Comparison of ENCODE assay signal across 9 cellular contexts in genomic region chr6:148999921-149000589, GRCh38.
DNase-seq lines count a peak whose midpoint lies in the region; ATAC-seq, FAIRE-seq and TF ChIP-seq lines count a peak whose summit lies in the region.
"Had no signal": no experiment of that assay in that cellular context is flagged by ENCODE, and none has a peak within 500 bp of the region (broad histone marks: within the 10 kb centered on the region; RNA-seq: fewer than 3 reads in every experiment).

No MANE protein-coding gene starts in this region.

- in situ Hi-C loops in HepG2 (cut with HindIII; ENCODE audit: extremely low pct_ligation_motif_present, low pct_unique_long_range_greater_than_20kb): no loop called here

- H3K36me3 Mint-ChIP-seq in activated naive CD4-positive, alpha-beta T cell treated with anti-CD3 and anti-CD28 coated beads, Interleukin-2, amount 10 ng/mL, durations not matched to agents 7 days and 5 days: peaks cover 8% of the 10 kb centered on the region

- H3K9me3 Mint-ChIP-seq in activated naive CD4-positive, alpha-beta T cell treated with anti-CD3 and anti-CD28 coated beads, Interleukin-2, amount 10 ng/mL, durations not matched to agents 7 days and 5 days: peaks cover 11% of the 10 kb centered on the region

- POLR2A ChIA-PET in HepG2 (lab: Yijun Ruan, JAX): no interaction called here

- H3K27ac Mint-ChIP-seq in activated naive CD4-positive, alpha-beta T cell treated with anti-CD3 and anti-CD28 coated beads, Interleukin-2, amount 10 ng/mL, durations not matched to agents 7 days and 5 days: no peak overlapping the region

- BruUV-seq in HepG2 (replicated peaks; lab: Mats Ljungman, UMichigan): no TSS peak

- H3K9ac ChIP-seq in liver (ENCODE audit: low read depth in 1 of 2, low read length in 2 of 2) (no peak overlapping the region), HepG2 (ENCODE audit: insufficient read depth, low read depth, low read length) (no peak overlapping the region)

- H3K79me2 ChIP-seq in HepG2 (ENCODE audit: insufficient read depth, low read length): no peaks in the 10 kb centered on the region

- peaks cover 28% of the 10 kb centered on the region for H3K27me3 Mint-ChIP-seq in activated naive CD4-positive, alpha-beta T cell treated with anti-CD3 and anti-CD28 coated beads, Interleukin-2, amount 10 ng/mL, durations not matched to agents 7 days and 5 days

- TF ChIP-seq RAD21 in liver (IDR thresholded peaks at IDR 0.05) (no peak), HepG2 (CRISPR knock-in tag; IDR thresholded peaks at IDR 0.05) (no peak)

- TF ChIP-seq POLR2A in HepG2 (IDR thresholded peaks at IDR 0.05; ENCODE audit: insufficient read depth in 1 of 2, low read depth in 2 of 2, low read length in 2 of 2): no peak

- H3K4me1 ChIP-seq in liver (ENCODE audit: control insufficient read depth in 4 of 4, insufficient read depth in 4 of 4, low read length in 3 of 4) (peaks cover 0 to 6% (median 0%) of the 10 kb centered on the region in 4 donors), HepG2 (ENCODE audit: insufficient read depth, low read length) (peaks cover 9% of the 10 kb centered on the region)

- peaks cover 18% of the 10 kb centered on the region for H3K4me1 Mint-ChIP-seq in activated naive CD4-positive, alpha-beta T cell treated with anti-CD3 and anti-CD28 coated beads, Interleukin-2, amount 10 ng/mL, durations not matched to agents 7 days and 5 days

- intact Hi-C loops in HepG2 (cut with micrococcal nuclease; ENCODE audit: unreplicated experiment): no loop called here

- TF ChIP-seq CTCF in liver (IDR thresholded peaks at IDR 0.05; ENCODE audit: low read depth, low read length, missing input control) (no peak), HepG2 (CRISPR knock-in tag; IDR thresholded peaks at IDR 0.05) (no peak)

- H3K4me3 ChIP-seq in liver (ENCODE audit: low read depth in 1 of 3, low read length in 3 of 3) (no peak overlapping the region), HepG2 (replicated peaks in 1 of 3; ENCODE audit: insufficient read depth in 1 of 3, low read depth in 2 of 3, low read length in 3 of 3) (no peak overlapping the region)

- TF ChIP-seq EP300 in HepG2 (IDR thresholded peaks at IDR 0.05; ENCODE audit: low read depth in 2 of 2, low read length in 2 of 2): no peak
- no peak for TF ChIP-seq EP300 in HepG2 (CRISPR knock-in tag; IDR thresholded peaks at IDR 0.05; ENCODE audit: borderline replicate concordance)

- ATAC-seq in HepG2 (no peak), HG02642 (IDR thresholded peaks at IDR 0.05; ENCODE audit: poor library complexity, unreplicated experiment) (no peak)

- H3K9me3 ChIP-seq in liver (ENCODE audit: control insufficient read depth in 4 of 4, low read length in 3 of 4) (peaks cover 0 to 3% (median under 1%) of the 10 kb centered on the region in 4 donors), HepG2 (ENCODE audit: low read length) (peaks cover 21% of the 10 kb centered on the region)

- H3K27ac ChIP-seq in liver (ENCODE audit: low read depth in 1 of 2, low read length in 2 of 2) (no peak overlapping the region), HepG2 (ENCODE audit: extremely low read length, insufficient read depth, low read length) (no peak overlapping the region)

- no peaks in the 10 kb centered on the region for H4K20me1 ChIP-seq in HepG2 (ENCODE audit: insufficient read depth, low read length)

- 59% methylated on average over 4 of the region's 4 CpGs for WGBS in liver
- 18% methylated on average over 4 of the region's 4 CpGs for WGBS in HepG2 (ENCODE audit: low lambda C conversion rate)

- no peak overlapping the region for H3K4me2 ChIP-seq in HepG2 (ENCODE audit: low read depth, low read length)

- FAIRE-seq in HepG2 (lab: Jason Lieb, UNC): no peak

- CTCF ChIA-PET in HepG2 (lab: Yijun Ruan, JAX; ENCODE audit: low intra/inter-chr PET ratio, low total read pairs): no interaction called here
- CTCF ChIA-PET in activated naive CD4-positive, alpha-beta T cell treated with anti-CD3 and anti-CD28 coated beads, Interleukin-2, amount 10 ng/mL, durations not matched to agents 7 days and 5 days (lab: Charles Lee): no interaction called here

- no peak overlapping the region for H2AFZ ChIP-seq in HepG2 (ENCODE audit: low read length)

- DNase-seq in HepG2 (ENCODE audit: low spot score) (no peak), astrocyte of the hippocampus (ENCODE audit: low read depth, low spot score) (peak; percentile 90), kidney glomerular epithelial cell (lab: John Stamatoyannopoulos, UW) (peak; percentile 76), GM19238 (ENCODE audit: insufficient read length, low spot score) (no peak)
- DNase-seq in effector CD8-positive, alpha-beta T cell (lab: John Stamatoyannopoulos, UW): no peak
- DNase-seq in activated naive CD4-positive, alpha-beta T cell treated with anti-CD3 and anti-CD28 coated beads, Interleukin-2, amount 10 ng/mL, durations not matched to agents 7 days and 5 days: no peak
- DNase-seq: DMS79 treated with DMSO at 0.1 percent for 48 hours had no signal

- H3K36me3 ChIP-seq in liver (ENCODE audit: control insufficient read depth in 4 of 4, insufficient read depth in 3 of 4, low read depth in 1 of 4, low read length in 3 of 4) (no peaks in the 10 kb centered on the region), HepG2 (replicated peaks in 1 of 2; ENCODE audit: control insufficient read depth in 1 of 2, insufficient read depth in 2 of 2, low read length in 2 of 2) (no peaks in the 10 kb centered on the region)

- H3K4me3 Mint-ChIP-seq in activated naive CD4-positive, alpha-beta T cell treated with anti-CD3 and anti-CD28 coated beads, Interleukin-2, amount 10 ng/mL, durations not matched to agents 7 days and 5 days: no peak overlapping the region

- no peaks in the 10 kb centered on the region for H3K27me3 ChIP-seq in liver (ENCODE audit: control insufficient read depth in 4 of 4, insufficient read depth in 4 of 4, low read length in 3 of 4)
- no peaks in the 10 kb centered on the region; a peak in 1 of 5 replicates for H3K27me3 ChIP-seq in HepG2 (ENCODE audit: control insufficient read depth in 1 of 2, insufficient read depth in 2 of 2, low read length in 2 of 2)

TF ChIP-seq in liver, 16 proteins besides CTCF, POLR2A, EP300 and RAD21:
- TF ChIP-seq YY1 (IDR thresholded peaks at IDR 0.05): peak; percentile 10
- TF ChIP-seq RXRA (IDR thresholded peaks at IDR 0.05): peak; percentile 18 to 19
- TF ChIP-seq, protein P1, sequence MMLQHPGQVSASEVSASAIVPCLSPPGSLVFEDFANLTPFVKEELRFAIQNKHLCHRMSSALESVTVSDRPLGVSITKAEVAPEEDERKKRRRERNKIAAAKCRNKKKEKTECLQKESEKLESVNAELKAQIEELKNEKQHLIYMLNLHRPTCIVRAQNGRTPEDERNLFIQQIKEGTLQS (IDR thresholded peaks at IDR 0.05): no peak
- TF ChIP-seq NR2F2 (IDR thresholded peaks at IDR 0.05): peak; percentile 91
- TF ChIP-seq SP1 (IDR thresholded peaks at IDR 0.05): peak; percentile 21
TF ChIP-seq in liver: peak in this region for 4.

TF ChIP-seq in HepG2, 621 proteins besides CTCF, POLR2A, EP300 and RAD21:
- TF ChIP-seq WIZ (CRISPR knock-in tag; IDR thresholded peaks at IDR 0.05) (no peak), CSRNP2 (CRISPR knock-in tag; conservative IDR thresholded peaks at IDR 0.05; ENCODE audit: low read depth) (no peak)
- TF ChIP-seq, protein P2, sequence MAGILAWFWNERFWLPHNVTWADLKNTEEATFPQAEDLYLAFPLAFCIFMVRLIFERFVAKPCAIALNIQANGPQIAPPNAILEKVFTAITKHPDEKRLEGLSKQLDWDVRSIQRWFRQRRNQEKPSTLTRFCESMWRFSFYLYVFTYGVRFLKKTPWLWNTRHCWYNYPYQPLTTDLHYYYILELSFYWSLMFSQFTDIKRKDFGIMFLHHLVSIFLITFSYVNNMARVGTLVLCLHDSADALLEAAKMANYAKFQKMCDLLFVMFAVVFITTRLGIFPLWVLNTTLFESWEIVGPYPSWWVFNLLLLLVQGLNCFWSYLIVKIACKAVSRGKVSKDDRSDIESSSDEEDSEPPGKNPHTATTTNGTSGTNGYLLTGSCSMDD (CRISPR knock-in tag; IDR thresholded peaks at IDR 0.05): no peak

Comparison
In these comparisons a context has a peak if more than half of its experiments do, and no peak if none do; other contexts are left out.
1. DNase-seq: peak in astrocyte of the hippocampus (single experiment) and kidney glomerular epithelial cell (single experiment); none in HepG2 (single experiment), GM19238 (single experiment), effector CD8-positive, alpha-beta T cell (single experiment) and activated naive CD4-positive, alpha-beta T cell treated with anti-CD3 and anti-CD28 coated beads, Interleukin-2, amount 10 ng/mL, durations not matched to agents 7 days and 5 days (single experiment).